Comparison of ENCODE assay signal across 14 cellular contexts in genomic region chr5:64680289-64680688, GRCh38. TPM values are rescaled to one million over a fixed set of nuclear protein-coding genes. Genes with fewer than 3 reads are reported as not detected.
A peak's percentile ranks its signal among the peaks of the same experiment; 100 is the strongest.
DNase-seq lines count a peak whose midpoint lies in the region; FAIRE-seq and TF ChIP-seq lines count a peak whose summit lies in the region.
"Had no signal": no experiment of that assay in that cellular context is flagged by ENCODE, and none has a peak within 500 bp of the region (broad histone marks: within the 10 kb centered on the region; RNA-seq: fewer than 3 reads in every experiment).

No MANE protein-coding gene starts in this region.

- in situ Hi-C loops in brain microvascular endothelial cell (cut with HindIII; ENCODE audit: low pct_ligation_motif_present, low sequenced_read_pairs), result no loop called here

- TF ChIP-seq CTCF in MCF 10A (IDR thresholded peaks at IDR 0.05; ENCODE audit: unreplicated experiment), result no peak
- no peak for TF ChIP-seq CTCF in breast epithelium (IDR thresholded peaks at IDR 0.05)
- TF ChIP-seq CTCF in brain microvascular endothelial cell (IDR thresholded peaks at IDR 0.05; ENCODE audit: low read depth, low read length, missing control alignments), result peak; percentile 64
- peak; percentile 32 for TF ChIP-seq CTCF in retinal pigment epithelial cell (conservative IDR thresholded peaks at IDR 0.05; ENCODE audit: low read depth, low read length)
- TF ChIP-seq CTCF in Calu3 (IDR thresholded peaks at IDR 0.05; ENCODE audit: unreplicated experiment), result no peak

- BruUV-seq in MCF 10A (replicated peaks; lab: Mats Ljungman, UMichigan), result no TSS peak
- no TSS peak for BruUV-seq in Calu3 (replicated peaks; lab: Mats Ljungman, UMichigan)

- POLR2A ChIA-PET in MCF 10A (lab: Yijun Ruan, JAX), result no interaction called here

- no peak overlapping the region for H3K27ac ChIP-seq in breast epithelium
- no peak overlapping the region for H3K27ac ChIP-seq in brain microvascular endothelial cell
- H3K27ac ChIP-seq: heart left ventricle, vagina had no signal

- intact Hi-C loops in MCF 10A (cut with micrococcal nuclease), result no loop called here
- intact Hi-C loops in breast epithelium (cut with DNase I; ENCODE audit: low total_unique reads), result no loop called here
- intact Hi-C loops in Calu3 (cut with micrococcal nuclease; ENCODE audit: unreplicated experiment), result no loop called here

- H3K27me3 ChIP-seq in breast epithelium (no peaks in the 10 kb centered on the region), brain microvascular endothelial cell (replicated peaks) (no peaks in the 10 kb centered on the region)
- H3K27me3 ChIP-seq: vagina had no signal

- DNase-seq in MCF 10A (ENCODE audit: unreplicated experiment) (peak; percentile 22), breast epithelium (ENCODE audit: low spot score in 2 of 2) (no peak), LHCN-M2 (ENCODE audit: low read depth) (peak; percentile 20), brain microvascular endothelial cell (peak; percentile 14), retinal pigment epithelial cell (ENCODE audit: low read depth) (no peak), GM12891 (ENCODE audit: insufficient read length, low spot score) (no peak), HK-2 (ENCODE audit: unreplicated experiment) (no peak), Calu3 (no peak)
- DNase-seq: heart left ventricle, KBM-7 had no signal

- CTCF ChIA-PET in MCF 10A (lab: Yijun Ruan, JAX) (interaction anchor here (0.5 kb wide), 1 partner anchor 12 kb away, joined by 3 read pairs; no protein-coding TSS in a partner anchor), Calu3 (lab: Charles Lee) (no interaction called here)

- peaks cover 5% of the 10 kb centered on the region for H3K4me1 Mint-ChIP-seq in MCF 10A (ENCODE audit: insufficient read depth, unreplicated experiment)
- no peaks in the 10 kb centered on the region for H3K4me1 Mint-ChIP-seq in Calu3 (ENCODE audit: low read depth, unreplicated experiment)

- no peaks in the 10 kb centered on the region for H3K27me3 Mint-ChIP-seq in MCF 10A (ENCODE audit: insufficient read depth, unreplicated experiment)
- H3K27me3 Mint-ChIP-seq in Calu3 (ENCODE audit: unreplicated experiment), result peaks cover 35% of the 10 kb centered on the region

- no peak for TF ChIP-seq POLR2A in breast epithelium (IDR thresholded peaks at IDR 0.05)
- TF ChIP-seq POLR2A in GM12891 (IDR thresholded peaks at IDR 0.05; ENCODE audit: low read depth, low read length), result no peak

- H3K36me3 ChIP-seq in breast epithelium (no peaks in the 10 kb centered on the region), brain microvascular endothelial cell (replicated peaks) (no peaks in the 10 kb centered on the region)
- H3K36me3 ChIP-seq: heart left ventricle, vagina had no signal

- FAIRE-seq in GM12891 (lab: Jason Lieb, UNC), result no peak

- H3K36me3 Mint-ChIP-seq in MCF 10A (ENCODE audit: insufficient read depth, unreplicated experiment) (no peaks in the 10 kb centered on the region), Calu3 (ENCODE audit: insufficient read depth, unreplicated experiment) (no peaks in the 10 kb centered on the region)

- no peak overlapping the region for H3K27ac Mint-ChIP-seq in MCF 10A (ENCODE audit: low read depth, unreplicated experiment)
- no peak overlapping the region for H3K27ac Mint-ChIP-seq in Calu3 (ENCODE audit: unreplicated experiment)
- H3K27ac Mint-ChIP-seq: activated T-helper 1 cell treated with anti-CD3 and anti-CD28 coated beads, Interleukin-12 subunit alpha, Interleukin-12 subunit beta, Interleukin-2, Interleukin-4 antibody, amounts not matched to agents 30 ng/mL and 10 ng/mL and 1 ng/mL, durations not matched to agents 14 hours and 24 hours and 36 hours had no signal

- no peaks in the 10 kb centered on the region for H3K4me1 ChIP-seq in breast epithelium
- H3K4me1 ChIP-seq: heart left ventricle, vagina had no signal

- H3K9me3 ChIP-seq in breast epithelium, result no peaks in the 10 kb centered on the region
- H3K9me3 ChIP-seq: heart left ventricle, vagina had no signal

- H3K9me3 Mint-ChIP-seq in MCF 10A (ENCODE audit: unreplicated experiment) (no peaks in the 10 kb centered on the region), Calu3 (ENCODE audit: low read depth, unreplicated experiment) (no peaks in the 10 kb centered on the region)
- H3K9me3 Mint-ChIP-seq: activated T-helper 1 cell treated with anti-CD3 and anti-CD28 coated beads, Interleukin-12 subunit alpha, Interleukin-12 subunit beta, Interleukin-2, Interleukin-4 antibody, amounts not matched to agents 30 ng/mL and 10 ng/mL and 1 ng/mL, durations not matched to agents 14 hours and 24 hours and 36 hours had no signal

- H3K4me3 ChIP-seq in breast epithelium (no peak overlapping the region), brain microvascular endothelial cell (ENCODE audit: low read depth, low read length) (no peak overlapping the region), retinal pigment epithelial cell (ENCODE audit: low read length) (no peak overlapping the region)
- H3K4me3 ChIP-seq: heart left ventricle, vagina had no signal

- H3K4me3 Mint-ChIP-seq in MCF 10A (ENCODE audit: unreplicated experiment), result no peak overlapping the region
- no peak overlapping the region for H3K4me3 Mint-ChIP-seq in Calu3 (ENCODE audit: low read depth, unreplicated experiment)
- H3K4me3 Mint-ChIP-seq: activated T-helper 1 cell treated with anti-CD3 and anti-CD28 coated beads, Interleukin-12 subunit alpha, Interleukin-12 subunit beta, Interleukin-2, Interleukin-4 antibody, amounts not matched to agents 30 ng/mL and 10 ng/mL and 1 ng/mL, durations not matched to agents 14 hours and 24 hours and 36 hours had no signal

TF ChIP-seq in GM12891, 5 proteins besides CTCF, POLR2A, EP300 and RAD21:
- no peak for TF ChIP-seq POLR2AphosphoS5 (IDR thresholded peaks at IDR 0.05; ENCODE audit: low read depth, low read length)
- TF ChIP-seq PAX5 (IDR thresholded peaks at IDR 0.05; ENCODE audit: insufficient read depth, low read length, severe bottlenecking), result no peak
- no peak for TF ChIP-seq POU2F2 (IDR thresholded peaks at IDR 0.05; ENCODE audit: low read depth, low read length)
- no peak for TF ChIP-seq SPI1 (IDR thresholded peaks at IDR 0.05; ENCODE audit: low read depth, low read length)
- TF ChIP-seq TAF1 (IDR thresholded peaks at IDR 0.05; ENCODE audit: low read depth, low read length), result no peak

RNA-seq across cellular contexts. Expression of gene SHISAL2B, which starts 10.0 kb away (rescaled TPM):
- total RNA-seq in MCF 10A (2022) (not detected in 2 replicates), breast epithelium (not detected), LHCN-M2 (2014; rRNA removed) (not detected in 2 replicates), Calu3 (2022) (not detected in 2 replicates)
- polyA plus RNA-seq in LHCN-M2 (2012), result not detected
- not detected for polyA plus RNA-seq in GM12891 (2012; ENCODE audit: low read depth, missing spikeins)
- total RNA-seq: activated T-helper 1 cell treated with anti-CD3 and anti-CD28 coated beads, Interleukin-12 subunit alpha, Interleukin-12 subunit beta, Interleukin-2, Interleukin-4 antibody, amounts not matched to agents 30 ng/mL and 10 ng/mL and 1 ng/mL, durations not matched to agents 14 hours and 24 hours and 36 hours; cerebellum; heart left ventricle; sciatic nerve; vagina had no signal
- polyA plus RNA-seq: heart left ventricle had no signal

Comparison
In these comparisons a context has a peak if more than half of its experiments do, and no peak if none do; other contexts are left out.
1. DNase-seq: peak in MCF 10A (single experiment), LHCN-M2 (single experiment) and brain microvascular endothelial cell (single experiment); none in breast epithelium (0 of 2), retinal pigment epithelial cell (single experiment), GM12891 (single experiment), HK-2 (single experiment) and Calu3 (single experiment).
2. CTCF ChIP-seq: peak in brain microvascular endothelial cell (single experiment) and retinal pigment epithelial cell (single experiment); none in MCF 10A (single experiment), breast epithelium (0 of 3) and Calu3 (single experiment).